ENCODE assay signal across 24 cellular contexts in the genomic region with DNA sequence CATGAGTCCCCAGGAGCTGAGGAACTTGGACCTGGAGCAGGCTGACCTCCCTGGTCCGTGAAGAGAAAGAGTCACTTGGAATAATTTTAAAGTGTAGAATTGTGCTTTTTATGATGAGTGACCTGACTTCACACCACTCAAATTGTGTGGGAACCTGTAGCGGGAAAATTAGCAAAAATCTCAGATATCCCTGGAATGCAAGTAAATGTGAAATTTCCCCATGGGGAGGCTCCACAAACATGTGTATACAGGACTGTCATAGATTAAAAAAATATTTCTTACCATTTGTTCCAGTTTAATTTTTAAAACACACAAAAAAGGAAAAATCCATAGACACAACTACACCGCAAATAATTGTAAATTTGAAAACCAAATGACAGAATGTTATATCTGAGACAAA.
"Had no signal": no experiment of that assay in that cellular context is flagged by ENCODE, and none has a peak within 500 bp of the region (broad histone marks: within the 10 kb centered on the region; RNA-seq: fewer than 3 reads in every experiment).

No MANE protein-coding gene starts in this region.

- ATAC-seq: activated CD8-positive, alpha-beta T cell treated with anti-CD3 and anti-CD28 coated beads for 36 hours; heart right ventricle; lower lobe of right lung; right lobe of liver; stimulated activated effector memory CD8-positive, alpha-beta T cell treated with anti-CD3 and anti-CD28 coated beads, Interleukin-12 subunit alpha, Interleukin-12 subunit beta, amount 100 ng/mL, for 72 hours; stimulated activated naive CD8-positive, alpha-beta T cell treated with anti-CD3 and anti-CD28 coated beads, Interleukin-15, amount 100 ng/mL, for 72 hours; T-cell had no signal

- H3K4me3 Mint-ChIP-seq: activated CD4-positive, alpha-beta T cell treated with anti-CD3 and anti-CD28 coated beads, Interleukin-2, amount 10 ng/mL, durations not matched to agents 7 days and 5 days; activated CD8-positive, alpha-beta T cell treated with anti-CD3 and anti-CD28 coated beads for 36 hours; activated naive CD4-positive, alpha-beta T cell treated with anti-CD3 and anti-CD28 coated beads, Interleukin-2, amount 50 U/mL, for 24 hours; mesothelial cell of epicardium; nephron progenitor cell; stimulated activated effector memory CD8-positive, alpha-beta T cell treated with anti-CD3 and anti-CD28 coated beads, Interleukin-12 subunit alpha, Interleukin-12 subunit beta, amount 100 ng/mL, for 72 hours; stimulated activated naive CD8-positive, alpha-beta T cell treated with anti-CD3 and anti-CD28 coated beads, Interleukin-15, amount 100 ng/mL, for 72 hours; T-cell; T-helper 2 cell treated with Interferon-gamma antibody and Interleukin-4, amounts not matched to agents 5 μg/mL and 100 μg/mL, for 36 hours had no signal

- H3K27me3 Mint-ChIP-seq: activated CD4-positive, alpha-beta T cell treated with anti-CD3 and anti-CD28 coated beads, Interleukin-2, amount 10 ng/mL, durations not matched to agents 7 days and 5 days; activated CD8-positive, alpha-beta T cell treated with anti-CD3 and anti-CD28 coated beads for 36 hours; activated naive CD4-positive, alpha-beta T cell treated with anti-CD3 and anti-CD28 coated beads, Interleukin-2, amount 50 U/mL, for 24 hours; stimulated activated naive CD8-positive, alpha-beta T cell treated with anti-CD3 and anti-CD28 coated beads, Interleukin-15, amount 100 ng/mL, for 72 hours; T-cell had no signal

- H3K4me1 ChIP-seq: heart right ventricle, lower lobe of right lung, parathyroid adenoma, right lobe of liver, tibial nerve had no signal

- H3K36me3 Mint-ChIP-seq: activated naive CD4-positive, alpha-beta T cell treated with anti-CD3 and anti-CD28 coated beads, Interleukin-2, amount 50 U/mL, for 24 hours; mesothelial cell of epicardium; stimulated activated effector memory CD8-positive, alpha-beta T cell treated with anti-CD3 and anti-CD28 coated beads, Interleukin-12 subunit alpha, Interleukin-12 subunit beta, amount 100 ng/mL, for 72 hours; T-cell had no signal

- H3K9me3 ChIP-seq: heart right ventricle, lower lobe of right lung, right lobe of liver, tibial nerve had no signal

- H3K27ac Mint-ChIP-seq: activated CD4-positive, alpha-beta T cell treated with anti-CD3 and anti-CD28 coated beads, Interleukin-2, amount 10 ng/mL, durations not matched to agents 7 days and 5 days; activated CD8-positive, alpha-beta T cell treated with anti-CD3 and anti-CD28 coated beads for 36 hours; activated naive CD4-positive, alpha-beta T cell treated with anti-CD3 and anti-CD28 coated beads, Interleukin-2, amount 50 U/mL, for 24 hours; mesothelial cell of epicardium; nephron progenitor cell; stimulated activated effector memory CD8-positive, alpha-beta T cell treated with anti-CD3 and anti-CD28 coated beads, Interleukin-12 subunit alpha, Interleukin-12 subunit beta, amount 100 ng/mL, for 72 hours; stimulated activated naive CD8-positive, alpha-beta T cell treated with anti-CD3 and anti-CD28 coated beads, Interleukin-15, amount 100 ng/mL, for 72 hours; T-cell; T-helper 2 cell treated with Interferon-gamma antibody and Interleukin-4, amounts not matched to agents 5 μg/mL and 100 μg/mL, for 36 hours had no signal

- H3K27me3 ChIP-seq: heart right ventricle, right lobe of liver, tibial nerve had no signal

- DNase-seq: activated CD4-positive, alpha-beta T cell treated with anti-CD3 and anti-CD28 coated beads, Interleukin-2, amount 10 ng/mL, durations not matched to agents 7 days and 5 days; activated CD4-positive, CD25-positive, alpha-beta regulatory T cell treated with anti-CD3 and anti-CD28 coated beads, Interleukin-2, amount 50 U/mL, for 72 hours; activated CD8-positive, alpha-beta T cell treated with anti-CD3 and anti-CD28 coated beads for 36 hours; activated gamma-delta T cell treated with Interleukin-2 at 50 U/mL for 16 hours; aorta; cerebellar nuclear complex; foreskin fibroblast; heart right ventricle; kidney; lower lobe of right lung; nephron progenitor cell; right lobe of liver; small intestine; stimulated activated CD4-positive, alpha-beta T cell treated with anti-CD3 and anti-CD28 coated beads, Interleukin-2, amount 100 ng/mL, for 24 hours; stimulated activated naive CD8-positive, alpha-beta T cell treated with anti-CD3 and anti-CD28 coated beads, Interleukin-15, amount 100 ng/mL, for 72 hours; T-cell had no signal

- H3K4me3 ChIP-seq: heart right ventricle, lower lobe of right lung, right lobe of liver, tibial nerve had no signal

- H3K9ac ChIP-seq: parathyroid adenoma had no signal

- H3K27ac ChIP-seq: epithelial cell of prostate, heart right ventricle, lower lobe of right lung, parathyroid adenoma, right lobe of liver, tibial nerve, VCaP had no signal

- H3K4me1 Mint-ChIP-seq: activated CD4-positive, alpha-beta T cell treated with anti-CD3 and anti-CD28 coated beads, Interleukin-2, amount 10 ng/mL, durations not matched to agents 7 days and 5 days; activated naive CD4-positive, alpha-beta T cell treated with anti-CD3 and anti-CD28 coated beads, Interleukin-2, amount 50 U/mL, for 24 hours; stimulated activated effector memory CD8-positive, alpha-beta T cell treated with anti-CD3 and anti-CD28 coated beads, Interleukin-12 subunit alpha, Interleukin-12 subunit beta, amount 100 ng/mL, for 72 hours; stimulated activated naive CD8-positive, alpha-beta T cell treated with anti-CD3 and anti-CD28 coated beads, Interleukin-15, amount 100 ng/mL, for 72 hours; T-cell had no signal

- H3K9me3 Mint-ChIP-seq: nephron progenitor cell had no signal

- H2AFZ ChIP-seq: parathyroid adenoma had no signal

- H3K79me2 ChIP-seq: parathyroid adenoma had no signal
